In the genomic region with DNA sequence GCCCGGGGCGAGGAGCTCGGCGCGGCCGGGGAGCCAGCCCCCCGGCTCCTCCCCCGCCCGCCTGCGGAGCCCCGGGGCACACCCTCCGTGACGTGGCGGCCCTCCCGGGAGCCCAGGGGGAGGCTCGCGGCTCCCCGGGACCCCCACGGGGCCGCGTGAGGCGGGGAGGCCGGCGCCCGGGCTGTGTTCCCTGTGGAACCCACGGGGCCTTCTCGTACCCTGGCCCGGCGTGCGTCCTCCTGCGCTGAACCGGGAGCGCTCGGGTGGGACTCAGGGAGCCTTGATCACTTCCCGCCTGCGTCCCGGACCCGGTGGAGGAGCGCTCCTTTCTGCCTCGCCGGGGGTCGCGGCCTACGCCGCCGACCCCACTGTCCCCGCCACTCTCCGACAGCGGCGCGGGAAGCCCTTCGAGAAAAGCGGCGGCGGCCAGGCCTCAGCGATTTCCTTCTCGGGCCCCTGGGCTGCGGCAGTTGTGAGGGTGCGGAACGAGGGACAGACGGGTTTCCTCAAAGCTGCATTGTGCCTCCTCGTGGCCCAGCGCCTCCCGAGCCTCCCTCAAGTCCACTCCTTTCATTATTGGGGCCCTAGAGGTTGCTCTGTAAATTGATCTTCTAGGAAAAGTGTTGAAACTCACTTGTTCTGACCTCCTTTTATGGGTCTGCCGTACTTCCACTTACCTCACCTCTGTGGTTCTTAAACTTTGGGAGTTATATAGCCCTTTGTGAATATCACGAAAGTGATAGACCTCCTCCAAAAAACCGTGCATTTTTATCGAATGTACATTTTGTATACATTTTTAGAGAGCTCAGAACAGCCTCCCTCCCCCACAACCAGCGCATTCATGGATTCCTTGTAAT, we compare ENCODE assay signal across 7 cellular contexts. TPM values are rescaled to one million over a fixed set of nuclear protein-coding genes. Genes with fewer than 3 reads are reported as not detected.
DNase-seq lines count a peak whose midpoint lies in the region; ATAC-seq and TF ChIP-seq lines count a peak whose summit lies in the region.

No MANE protein-coding gene starts in this region.

- DNase-seq in HFFc6 (peak; percentile 74), MV-4-11 (lab: John Stamatoyannopoulos, UW) (peak; percentile 88), astrocyte of the hippocampus (ENCODE audit: low read depth, low spot score) (peak; percentile 86), iPS DF 6.9 (ENCODE audit: low read depth, low spot score) (no peak), gastrocnemius medialis (peak; percentile 47 to 53)

- TF ChIP-seq CTCF in GM12874 (IDR thresholded peaks at IDR 0.05; ENCODE audit: insufficient read depth, low read depth, low read length), result peak; percentile 43
- peak; percentile 66 for TF ChIP-seq CTCF in HFFc6 (IDR thresholded peaks at IDR 0.05)
- peak in 1 of 5 experiments; percentile 30 for TF ChIP-seq CTCF in gastrocnemius medialis (IDR thresholded peaks at IDR 0.05 in 4 of 5, conservative IDR thresholded peaks at IDR 0.05 in 1 of 5)

- H3K36me3 Mint-ChIP-seq in HFFc6 (ENCODE audit: low read depth), result peaks cover 17% of the 10 kb centered on the region
- peaks cover 23% of the 10 kb centered on the region for H3K36me3 Mint-ChIP-seq in T-helper 1 cell treated with Interleukin-12 subunit alpha and Interleukin-12 subunit beta and Interleukin-4 antibody, amounts not matched to agents 30 μg/mL and 1 μg/mL, for 36 hours (ENCODE audit: low read depth)

- H3K27ac ChIP-seq in iPS DF 6.9 (ENCODE audit: low read length) (no peak overlapping the region), gastrocnemius medialis (peak overlapping the region; percentile 92 to 98 (median 96))

- no peaks in the 10 kb centered on the region; the same call in none of the 2 replicates for H3K27me3 Mint-ChIP-seq in HFFc6 (ENCODE audit: insufficient read depth)
- H3K27me3 Mint-ChIP-seq in T-helper 1 cell treated with Interleukin-12 subunit alpha and Interleukin-12 subunit beta and Interleukin-4 antibody, amounts not matched to agents 30 μg/mL and 1 μg/mL, for 36 hours (ENCODE audit: low read depth), result no peaks in the 10 kb centered on the region

- TF ChIP-seq POLR2A in gastrocnemius medialis (IDR thresholded peaks at IDR 0.05), result no peak

- H3K4me1 Mint-ChIP-seq in HFFc6 (ENCODE audit: low read depth), result peaks cover 47% of the 10 kb centered on the region
- H3K4me1 Mint-ChIP-seq in T-helper 1 cell treated with Interleukin-12 subunit alpha and Interleukin-12 subunit beta and Interleukin-4 antibody, amounts not matched to agents 30 μg/mL and 1 μg/mL, for 36 hours (ENCODE audit: low read depth), result peaks cover 38% of the 10 kb centered on the region

- H3K4me1 ChIP-seq in iPS DF 6.9 (ENCODE audit: control insufficient read depth, insufficient read depth, low read length) (no peaks in the 10 kb centered on the region), gastrocnemius medialis (peaks cover 16 to 30% of the 10 kb centered on the region in 2 donors)

- H3K27ac Mint-ChIP-seq in HFFc6, result peak overlapping the region; percentile 98
- peak overlapping the region; percentile 95 for H3K27ac Mint-ChIP-seq in T-helper 1 cell treated with Interleukin-12 subunit alpha and Interleukin-12 subunit beta and Interleukin-4 antibody, amounts not matched to agents 30 μg/mL and 1 μg/mL, for 36 hours

- H3K4me3 Mint-ChIP-seq in HFFc6, result peak overlapping the region; percentile 98
- H3K4me3 Mint-ChIP-seq in T-helper 1 cell treated with Interleukin-12 subunit alpha and Interleukin-12 subunit beta and Interleukin-4 antibody, amounts not matched to agents 30 μg/mL and 1 μg/mL, for 36 hours, result peak overlapping the region; percentile 87

- H3K27me3 ChIP-seq in iPS DF 6.9 (ENCODE audit: control insufficient read depth, insufficient read depth, low read length), result no peaks in the 10 kb centered on the region
- H3K27me3 ChIP-seq in gastrocnemius medialis, result no peaks in the 10 kb centered on the region

- in situ Hi-C loops in gastrocnemius medialis (cut with MboI; ENCODE audit: low sequenced_read_pairs in 4 of 4), result loop anchor here in 3 of 4 donors (25.0 kb wide), 2 partner anchors 106 to 581 kb away; a partner anchor contains a TSS

- peak; percentile 89 to 93 for ATAC-seq in gastrocnemius medialis

- H3K9me3 Mint-ChIP-seq in HFFc6, result no peaks in the 10 kb centered on the region
- H3K9me3 Mint-ChIP-seq in T-helper 1 cell treated with Interleukin-12 subunit alpha and Interleukin-12 subunit beta and Interleukin-4 antibody, amounts not matched to agents 30 μg/mL and 1 μg/mL, for 36 hours, result no peaks in the 10 kb centered on the region

- H3K36me3 ChIP-seq in iPS DF 6.9 (ENCODE audit: control insufficient read depth, insufficient read depth, low read length) (peaks cover 4% of the 10 kb centered on the region; the same call in 1 of the 2 replicates), gastrocnemius medialis (peaks cover 0 to 13% of the 10 kb centered on the region in 2 donors)

- no CpG with 5 or more reads among the region's 69 CpGs for whole genome bisulfite sequencing in iPS DF 6.9 (ENCODE audit: insufficient coverage, insufficient read length)

- no peaks in the 10 kb centered on the region for H3K9me3 ChIP-seq in iPS DF 6.9 (ENCODE audit: control insufficient read depth, insufficient read depth, low read length)
- no peaks in the 10 kb centered on the region for H3K9me3 ChIP-seq in gastrocnemius medialis

- peak overlapping the region; percentile 84 for H3K4me3 ChIP-seq in iPS DF 6.9 (ENCODE audit: low read length)
- peak overlapping the region; percentile 81 to 99 (median 86) for H3K4me3 ChIP-seq in gastrocnemius medialis

- intact Hi-C loops in gastrocnemius medialis (cut with DNase I; ENCODE audit: low total_unique reads), result loop anchor here (1.0 to 10.0 kb wide), 6 partner anchors 20 to 264 kb away; a partner anchor contains a TSS

RNA-seq across cellular contexts. Expression of a gene that starts 0.6 kb away (rescaled TPM):
- total RNA-seq in HFFc6 (2021; fragmentation: NEBNext Ultra II Directional; extraction: Animal tissue kit (Norgen Biotek cat#: 25700)), result 10 to 100 TPM; 22.6 to 34.4 (median 31.9) TPM
- total RNA-seq in gastrocnemius medialis, result 10 to 100 TPM; 16.9 to 25.4 (median 21.5) TPM

RNA-seq across cellular contexts. Expression of a gene that starts 19.6 kb away (rescaled TPM):
- total RNA-seq in HFFc6 (2021; fragmentation: NEBNext Ultra II Directional; extraction: Animal tissue kit (Norgen Biotek cat#: 25700)), result 10 to 100 TPM in 4 of 6 experiments, 1 to 10 TPM in 2; 9.6 to 14.8 (median 11.8) TPM
- total RNA-seq in gastrocnemius medialis, result 10 to 100 TPM in 1 of 4 donors, 1 to 10 TPM in 3; 6.0 to 11.0 (median 7.2) TPM

RNA-seq across cellular contexts. Expression of a gene that starts 19.6 kb away (rescaled TPM):
- 1 to 10 TPM; 1.1 to 2.1 (median 1.4) TPM for total RNA-seq in HFFc6 (2021; fragmentation: NEBNext Ultra II Directional; extraction: Animal tissue kit (Norgen Biotek cat#: 25700))
- total RNA-seq in gastrocnemius medialis, result 1 to 10 TPM; 1.4 to 5.4 (median 2.8) TPM
